In genomic region chr6:3088446-3088845, GRCh38 we compare ENCODE assay signal across 2 cellular contexts.
TF ChIP-seq lines count a peak whose summit lies in the region.

No MANE protein-coding gene starts in this region.

TF ChIP-seq in HepG2, 621 proteins besides CTCF, POLR2A, EP300 and RAD21:
- TF ChIP-seq RBM22 (optimal IDR thresholded peaks at IDR 0.05; ENCODE audit: low read length) (peak; percentile 16), ZNF10 (CRISPR knock-in tag; IDR thresholded peaks at IDR 0.05; ENCODE audit: borderline replicate concordance, low read depth) (no peak)

TF ChIP-seq in endothelial cell of umbilical vein, 7 proteins besides CTCF, POLR2A, EP300 and RAD21:
- TF ChIP-seq POLR2AphosphoS5 (IDR thresholded peaks at IDR 0.05; ENCODE audit: insufficient read depth, low read depth, low read length) (no peak), JUN (IDR thresholded peaks at IDR 0.05; ENCODE audit: borderline replicate concordance, insufficient read depth, insufficient read length, low read depth) (no peak), FOS (IDR thresholded peaks at IDR 0.05; ENCODE audit: borderline replicate concordance, insufficient read depth, low read length) (no peak), MYC (IDR thresholded peaks at IDR 0.05; ENCODE audit: low read depth, low read length) (no peak), MAX (IDR thresholded peaks at IDR 0.05; ENCODE audit: insufficient read depth, insufficient read length) (no peak), GATA2 (IDR thresholded peaks at IDR 0.05; ENCODE audit: insufficient read depth, insufficient read length, low read depth, low read length) (no peak), EZH2 (IDR thresholded peaks at IDR 0.05; ENCODE audit: borderline replicate concordance, low read depth, low read length, severe bottlenecking) (no peak)
